ENCODE assay signal across 8 cellular contexts in the genomic region with DNA sequence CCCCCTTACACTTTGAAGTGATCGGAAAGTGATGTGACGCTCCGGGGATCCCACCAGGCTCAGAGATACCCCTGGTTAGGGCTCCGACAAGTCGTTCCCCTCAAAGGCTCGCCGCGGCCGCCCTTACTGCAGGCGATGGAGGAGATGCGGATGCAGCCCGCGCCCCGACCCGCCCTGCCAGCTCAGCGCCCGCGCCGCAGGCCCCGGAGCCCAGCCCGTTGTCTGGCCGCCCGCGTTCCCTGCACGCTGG. TPM values are rescaled to one million over a fixed set of nuclear protein-coding genes. Genes with fewer than 3 reads are reported as not detected.
DNase-seq lines count a peak whose midpoint lies in the region; ATAC-seq and TF ChIP-seq lines count a peak whose summit lies in the region.

No MANE protein-coding gene starts in this region.

- H4K5ac ChIP-seq in IMR-90 (ENCODE audit: low read depth, low read length) = peak overlapping the region; percentile 47

- no TSS peak for BruUV-seq in IMR-90 (replicated peaks; lab: Mats Ljungman, UMichigan)

- dilution Hi-C loops in IMR-90 (cut with HindIII; ENCODE audit: low sequenced_read_pairs, unreplicated experiment) = no loop called here

- H2BK5ac ChIP-seq in IMR-90 (ENCODE audit: low read depth, low read length, poor library complexity, severe bottlenecking) = peak overlapping the region; percentile 90

- peak overlapping the region; percentile 75 to 94 (median 83) for H3K4me3 ChIP-seq in BLaER1 treated with 17β-estradiol and CSF1 and Interleukin-3, amounts not matched to agents 10 nM and 100 nM
- H3K4me3 ChIP-seq in IMR-90 (ENCODE audit: insufficient read depth, low read depth, low read length) (peak overlapping the region; percentile 95), choroid plexus epithelial cell (ENCODE audit: low read depth, low read length) (peak overlapping the region; percentile 100)

- H3K4ac ChIP-seq in IMR-90 (ENCODE audit: low read depth, low read length) = peak overlapping the region; percentile 97

- no peak for TF ChIP-seq RAD21 in IMR-90 (IDR thresholded peaks at IDR 0.05; ENCODE audit: low read length)

- WGBS in IMR-90 (ENCODE audit: extremely low coverage in 2 of 2, insufficient read length in 1 of 2), 2 experiments = 1% methylated on average over 22 of the region's 25 CpGs; no CpG with 5 or more reads in 1 of the 2 experiments

- peak overlapping the region; percentile 51; the same call in 1 of the 2 replicates for H2BK120ac ChIP-seq in IMR-90 (ENCODE audit: low read depth, low read length)

- H2AFZ ChIP-seq in IMR-90 (replicated peaks; ENCODE audit: low read length, poor library complexity) = peak overlapping the region; percentile 100

- peak overlapping the region; percentile 72 to 92 (median 88) for H3K27ac ChIP-seq in BLaER1 treated with 17β-estradiol and CSF1 and Interleukin-3, amounts not matched to agents 10 nM and 100 nM
- H3K27ac ChIP-seq in IMR-90 (ENCODE audit: insufficient read depth, low read length) = peak overlapping the region; percentile 91

- no peaks in the 10 kb centered on the region for H3K9me3 Mint-ChIP-seq in natural killer cell

- peak overlapping the region; percentile 83; the same call in 1 of the 2 replicates for H2AK5ac ChIP-seq in IMR-90 (ENCODE audit: low read depth, low read length)

- H3K27ac Mint-ChIP-seq in natural killer cell = peak overlapping the region; percentile 94 to 95

- intact Hi-C loops in IMR-90 (cut with micrococcal nuclease) = no loop called here
- intact Hi-C loops in natural killer cell (cut with micrococcal nuclease) = no loop called here

- peak overlapping the region; percentile 92 for H3K4me3 Mint-ChIP-seq in natural killer cell

- peak overlapping the region; percentile 89; the same call in 1 of the 2 replicates for H3K56ac ChIP-seq in IMR-90 (ENCODE audit: extremely low read depth, insufficient read depth, low read length)

- H4K8ac ChIP-seq in IMR-90 (ENCODE audit: low read depth in 2 of 2, low read length in 2 of 2) = peak overlapping the region; percentile 87 to 92

- TF ChIP-seq POLR2A in IMR-90 (IDR thresholded peaks at IDR 0.05; ENCODE audit: low read depth, low read length) = no peak

- H3K4me1 Mint-ChIP-seq in natural killer cell = peaks cover 14 to 18% of the 10 kb centered on the region in 2 donors

- DNase-seq in IMR-90 = no peak
- no peak for DNase-seq in choroid plexus epithelial cell (ENCODE audit: low read depth)
- DNase-seq in natural killer cell = no peak
- DNase-seq in stimulated activated CD4-positive, alpha-beta T cell treated with anti-CD3 and anti-CD28 coated beads, Interleukin-15, amount 100 ng/mL, for 24 hours = no peak
- DNase-seq in Ammon's horn (ENCODE audit: low spot score) = no peak

- H3K27me3 ChIP-seq in BLaER1 treated with 17β-estradiol and CSF1 and Interleukin-3, amounts not matched to agents 10 nM and 100 nM = no peaks in the 10 kb centered on the region
- no peaks in the 10 kb centered on the region for H3K27me3 ChIP-seq in IMR-90 (ENCODE audit: control insufficient read depth, insufficient read depth, low read length)

- in situ Hi-C loops in IMR-90 (cut with MboI; ENCODE audit: low sequenced_read_pairs) = no loop called here

- peaks cover 22 to 61% of the 10 kb centered on the region in 2 experiments for H3K79me1 ChIP-seq in IMR-90 (ENCODE audit: low read depth in 1 of 2, low read length in 2 of 2)

- peak overlapping the region; percentile 88 for H3K14ac ChIP-seq in IMR-90 (replicated peaks; ENCODE audit: low read depth, low read length)

- no peaks in the 10 kb centered on the region for H3K9me3 ChIP-seq in BLaER1 treated with 17β-estradiol and CSF1 and Interleukin-3, amounts not matched to agents 10 nM and 100 nM (replicated peaks in 1 of 11)
- H3K9me3 ChIP-seq in IMR-90 (ENCODE audit: control insufficient read depth, insufficient read depth, low read length) = no peaks in the 10 kb centered on the region

- peaks cover 0 to 7% (median 0%) of the 10 kb centered on the region in 11 experiments; a peak in 3 of 22 replicates for H4K20me1 ChIP-seq in BLaER1 treated with 17β-estradiol and CSF1 and Interleukin-3, amounts not matched to agents 10 nM and 100 nM
- H4K20me1 ChIP-seq in IMR-90 (ENCODE audit: insufficient read depth, low read length) = peaks cover 12% of the 10 kb centered on the region; the same call in 1 of the 2 replicates

- peak overlapping the region; percentile 96 for H4K91ac ChIP-seq in IMR-90 (ENCODE audit: insufficient read depth, low read depth, low read length)

- H2BK15ac ChIP-seq in IMR-90 (ENCODE audit: low read depth, low read length) = peak overlapping the region; percentile 59; the same call in 1 of the 3 replicates

- H3K18ac ChIP-seq in IMR-90 (ENCODE audit: low read depth, low read length) = peak overlapping the region; percentile 26

- CTCF ChIA-PET in IMR-90 (lab: Yijun Ruan, JAX) = no interaction called here

- H3K4me2 ChIP-seq in BLaER1 treated with 17β-estradiol and CSF1 and Interleukin-3, amounts not matched to agents 10 nM and 100 nM = peak overlapping the region; percentile 93 to 100 (median 97)
- H3K4me2 ChIP-seq in IMR-90 (ENCODE audit: low read depth, low read length) = peak overlapping the region; percentile 99

- ATAC-seq in IMR-90 (ENCODE audit: low read depth) (no peak), natural killer cell (no peak), GM18909 (IDR thresholded peaks at IDR 0.05; ENCODE audit: poor library complexity, unreplicated experiment) (no peak), GM21360 (IDR thresholded peaks at IDR 0.05; ENCODE audit: unreplicated experiment) (no peak)

- H2AK9ac ChIP-seq in IMR-90 (replicated peaks; ENCODE audit: low read depth, low read length, poor library complexity) = peak overlapping the region; percentile 100

- H3K4me1 ChIP-seq in BLaER1 treated with 17β-estradiol and CSF1 and Interleukin-3, amounts not matched to agents 10 nM and 100 nM = peaks cover 43 to 65% (median 52%) of the 10 kb centered on the region in 10 experiments
- peaks cover 5% of the 10 kb centered on the region for H3K4me1 ChIP-seq in IMR-90 (ENCODE audit: control insufficient read depth, insufficient read depth, low read length)

- no peak overlapping the region for H2BK20ac ChIP-seq in IMR-90 (ENCODE audit: low read depth, low read length)

- peaks cover 5% of the 10 kb centered on the region; the same call in 1 of the 2 replicates for H3K9me1 ChIP-seq in IMR-90 (ENCODE audit: insufficient read depth, low read length)

- peak overlapping the region; percentile 87 for H3K23ac ChIP-seq in IMR-90 (ENCODE audit: low read depth, low read length)

- TF ChIP-seq CTCF in IMR-90 (conservative IDR thresholded peaks at IDR 0.05; ENCODE audit: low read depth, low read length) (no peak), choroid plexus epithelial cell (conservative IDR thresholded peaks at IDR 0.05; ENCODE audit: low read depth, low read length) (no peak), natural killer cell (IDR thresholded peaks at IDR 0.05) (no peak)

- peak overlapping the region; percentile 87 to 94 (median 92) for H3K9ac ChIP-seq in BLaER1 treated with 17β-estradiol and CSF1 and Interleukin-3, amounts not matched to agents 10 nM and 100 nM
- H3K9ac ChIP-seq in IMR-90 (ENCODE audit: low read depth, low read length) = peak overlapping the region; percentile 80

- POLR2A ChIA-PET in IMR-90 (lab: Charles Lee; ENCODE audit: unreplicated experiment) = no interaction called here

- no peaks in the 10 kb centered on the region for H3K27me3 Mint-ChIP-seq in natural killer cell (ENCODE audit: low read depth in 2 of 2)

- peaks cover 19 to 40% (median 26%) of the 10 kb centered on the region in 11 experiments for H3K36me3 ChIP-seq in BLaER1 treated with 17β-estradiol and CSF1 and Interleukin-3, amounts not matched to agents 10 nM and 100 nM
- peaks cover 4% of the 10 kb centered on the region for H3K36me3 ChIP-seq in IMR-90 (ENCODE audit: control insufficient read depth, insufficient read depth, low read length)

- H3K36me3 Mint-ChIP-seq in natural killer cell = no peaks in the 10 kb centered on the region

TF ChIP-seq in IMR-90, 13 proteins besides CTCF, POLR2A, EP300 and RAD21:
- no peak for TF ChIP-seq RCOR1 (IDR thresholded peaks at IDR 0.05; ENCODE audit: insufficient replicate concordance, low read length)
- 0 out of 2 replicates have a peak, but pooled peaks have one; percentile 3 for TF ChIP-seq BHLHE40 (IDR thresholded peaks at IDR 0.05; ENCODE audit: low read depth, low read length)

RNA-seq across cellular contexts. Expression of a gene that starts 0.2 kb away (rescaled TPM):
- total RNA-seq in IMR-90 (2012; rRNA removed) (65.3 and 87.8 TPM in 2 replicates), natural killer cell (10 to 100 TPM; 31.1 to 39.4 (median 38.2) TPM)
- polyA plus RNA-seq in IMR-90 (2012; rRNA removed) = 114 and 124 TPM in 2 replicates
- 56.9 and 58.9 TPM in 2 replicates for polyA plus RNA-seq in IMR-90 (2012; cell fraction: cytosol; rRNA removed)
- polyA plus RNA-seq in IMR-90 (2012; cell fraction: nucleus; rRNA removed; ENCODE audit: low replicate concordance) = 65.4 and 208 TPM in 2 replicates

RNA-seq across cellular contexts. Expression of a gene that starts 0.5 kb away (rescaled TPM):
- total RNA-seq in IMR-90 (2012; rRNA removed) = 50.5 and 102 TPM in 2 replicates
- 111 and 124 TPM in 2 replicates for polyA plus RNA-seq in IMR-90 (2012; rRNA removed)
- polyA plus RNA-seq in IMR-90 (2012; cell fraction: cytosol; rRNA removed) = 156 and 226 TPM in 2 replicates
- polyA plus RNA-seq in IMR-90 (2012; cell fraction: nucleus; rRNA removed; ENCODE audit: low replicate concordance) = 32.6 and 43.0 TPM in 2 replicates
- 10 to 100 TPM; 52.4 to 64.4 (median 57.3) TPM for total RNA-seq in natural killer cell

RNA-seq across cellular contexts. Expression of a gene that starts 19.5 kb away (rescaled TPM):
- total RNA-seq in IMR-90 (2012; rRNA removed) = 66.0 and 117 TPM in 2 replicates
- 69.7 and 90.4 TPM in 2 replicates for polyA plus RNA-seq in IMR-90 (2012; rRNA removed)
- polyA plus RNA-seq in IMR-90 (2012; cell fraction: cytosol; rRNA removed) = 11.4 and 26.6 TPM in 2 replicates
- 32.7 and 234 TPM in 2 replicates for polyA plus RNA-seq in IMR-90 (2012; cell fraction: nucleus; rRNA removed; ENCODE audit: low replicate concordance)
- 10 to 100 TPM; 70.7 to 81.1 (median 70.9) TPM for total RNA-seq in natural killer cell

RNA-seq across cellular contexts. Expression of a gene that starts 19.6 kb away (rescaled TPM):
- 72.6 and 74.2 TPM in 2 replicates for total RNA-seq in IMR-90 (2012; rRNA removed)
- polyA plus RNA-seq in IMR-90 (2012; rRNA removed) = 16.5 and 16.6 TPM in 2 replicates
- 9.1 and 9.9 TPM in 2 replicates for polyA plus RNA-seq in IMR-90 (2012; cell fraction: cytosol; rRNA removed)
- 11.0 and 21.9 TPM in 2 replicates for polyA plus RNA-seq in IMR-90 (2012; cell fraction: nucleus; rRNA removed; ENCODE audit: low replicate concordance)
- total RNA-seq in natural killer cell = 10 to 100 TPM; 70.2 to 79.7 (median 76.6) TPM
